Comparison of ENCODE assay signal across 1 cellular context in genomic region chr20:35541783-35542662, GRCh38.
TF ChIP-seq lines count a peak whose summit lies in the region.

ERGIC3 (plus strand) TSS chr20:35542078; CDS start chr20:35542098, 20 bp downstream.

TF ChIP-seq in K562, 482 proteins besides CTCF, POLR2A, EP300 and RAD21 (continued from another document and continues in another):
- TF ChIP-seq STAT6 (CRISPR knock-in tag; IDR thresholded peaks at IDR 0.05) (no peak), ZNF583 (CRISPR knock-in tag; IDR thresholded peaks at IDR 0.05) (peak; percentile 50; the same call in 1 of the 2 replicates), SMAD2 (IDR thresholded peaks at IDR 0.05; ENCODE audit: low read depth, low read length) (no peak), POLR2AphosphoS2 (IDR thresholded peaks at IDR 0.05; ENCODE audit: low read length) (no peak), E2F6 (IDR thresholded peaks at IDR 0.05; ENCODE audit: borderline replicate concordance in 1 of 2, extremely low read depth in 1 of 2, insufficient read depth in 1 of 2, insufficient read length in 1 of 2, low read depth in 1 of 2, low read length in 1 of 2, poor library complexity in 1 of 2, severe bottlenecking in 1 of 2) (peak; percentile 67 to 94), KDM2B (CRISPR knock-in tag; IDR thresholded peaks at IDR 0.05) (no peak), E2F8 (IDR thresholded peaks at IDR 0.05; ENCODE audit: low read depth, partially characterized antibody) (no peak), SMARCB1 (IDR thresholded peaks at IDR 0.05; ENCODE audit: insufficient read length, low read depth) (no peak), HNRNPK (IDR thresholded peaks at IDR 0.05; ENCODE audit: low read depth, low read length, poor library complexity, severe bottlenecking) (no peak), ZEB2 (IDR thresholded peaks at IDR 0.05) (no peak), BRF2 (IDR thresholded peaks at IDR 0.05; ENCODE audit: borderline replicate concordance, insufficient read depth, insufficient read length) (no peak), JUN (IDR thresholded peaks at IDR 0.05; ENCODE audit: borderline replicate concordance, low read depth, low read length) (no peak), JUN (CRISPR knock-in tag; IDR thresholded peaks at IDR 0.05; ENCODE audit: borderline replicate concordance) (no peak; the same call in 1 of the 2 replicates), PHTF2 (CRISPR knock-in tag; IDR thresholded peaks at IDR 0.05) (no peak), WHSC1 (IDR thresholded peaks at IDR 0.05; ENCODE audit: low read length) (no peak), ZNF644 (tag; IDR thresholded peaks at IDR 0.05; ENCODE audit: low read depth) (no peak), TFAP4 (CRISPR knock-in tag; IDR thresholded peaks at IDR 0.05; ENCODE audit: borderline replicate concordance) (peak; percentile 82), YBX1 (IDR thresholded peaks at IDR 0.05) (no peak), EZH2 (IDR thresholded peaks at IDR 0.05; ENCODE audit: borderline replicate concordance, low read depth, low read length) (no peak), POLR2G (IDR thresholded peaks at IDR 0.05; ENCODE audit: low read depth, low read length) (peak; percentile 91), RBM25 (IDR thresholded peaks at IDR 0.05; ENCODE audit: low read depth, low read length, severe bottlenecking) (no peak), SAP30 (IDR thresholded peaks at IDR 0.05; ENCODE audit: borderline replicate concordance, insufficient read depth, low read depth, low read length, poor library complexity, severe bottlenecking) (peak; percentile 81), UBTF (IDR thresholded peaks at IDR 0.05; ENCODE audit: borderline replicate concordance in 1 of 2, low read depth in 2 of 2, low read length in 2 of 2) (0 out of 4 replicates have a peak, but pooled peaks of 1 of the 2 experiments have one; percentile 62), DACH1 (IDR thresholded peaks at IDR 0.05; ENCODE audit: partially characterized antibody) (no peak), PML (IDR thresholded peaks at IDR 0.05; ENCODE audit: low read length) (peak; percentile 70; the same call in 1 of the 2 replicates), ARNT (IDR thresholded peaks at IDR 0.05) (no peak), TCFL5 (CRISPR knock-in tag; conservative IDR thresholded peaks at IDR 0.05) (no peak), MXI1 (IDR thresholded peaks at IDR 0.05; ENCODE audit: low read depth, low read length) (no peak), REST (CRISPR knock-in tag; IDR thresholded peaks at IDR 0.05; ENCODE audit: low read depth) (no peak), CREBBP (IDR thresholded peaks at IDR 0.05; ENCODE audit: low read depth, low read length) (no peak), ZNF76 (CRISPR knock-in tag; IDR thresholded peaks at IDR 0.05; ENCODE audit: borderline replicate concordance) (no peak), PHB2 (IDR thresholded peaks at IDR 0.05; ENCODE audit: low read depth) (no peak), NUFIP1 (IDR thresholded peaks at IDR 0.05; ENCODE audit: partially characterized antibody) (no peak), TSC22D4 (tag; IDR thresholded peaks at IDR 0.05) (no peak), ETV1 (tag; conservative IDR thresholded peaks at IDR 0.05; ENCODE audit: low read depth) (peak; percentile 63), ZNF324 (CRISPR knock-in tag; IDR thresholded peaks at IDR 0.05) (no peak), YY1 (IDR thresholded peaks at IDR 0.05; ENCODE audit: borderline replicate concordance in 1 of 3, control insufficient read depth in 1 of 3, extremely low read depth in 1 of 3, insufficient read depth in 3 of 3, insufficient read length in 1 of 3, insufficient replicate concordance in 2 of 3, low read depth in 1 of 3, low read length in 2 of 3) (peak in 2 of 3 experiments; percentile 59 to 72), MTA1 (IDR thresholded peaks at IDR 0.05; ENCODE audit: borderline replicate concordance) (no peak), PATZ1 (CRISPR knock-in tag; IDR thresholded peaks at IDR 0.05; ENCODE audit: borderline replicate concordance) (no peak), TBL1XR1 (IDR thresholded peaks at IDR 0.05; ENCODE audit: low read length in 2 of 2) (peak in 1 of 2 experiments; percentile 22; a peak in 1 of 4 replicates), FOS (IDR thresholded peaks at IDR 0.05; ENCODE audit: extremely low read depth, insufficient read length) (no peak), THAP12 (CRISPR knock-in tag; IDR thresholded peaks at IDR 0.05) (no peak), MEF2A (IDR thresholded peaks at IDR 0.05; ENCODE audit: control insufficient read depth, low read depth, low read length) (no peak), CTBP1 (IDR thresholded peaks at IDR 0.05; ENCODE audit: borderline replicate concordance) (0 out of 2 replicates have a peak, but pooled peaks have one; percentile 24), ZNF175 (CRISPR knock-in tag; IDR thresholded peaks at IDR 0.05; ENCODE audit: low read depth) (no peak)
